Comparison of ENCODE assay signal across 5 cellular contexts in the genomic region with DNA sequence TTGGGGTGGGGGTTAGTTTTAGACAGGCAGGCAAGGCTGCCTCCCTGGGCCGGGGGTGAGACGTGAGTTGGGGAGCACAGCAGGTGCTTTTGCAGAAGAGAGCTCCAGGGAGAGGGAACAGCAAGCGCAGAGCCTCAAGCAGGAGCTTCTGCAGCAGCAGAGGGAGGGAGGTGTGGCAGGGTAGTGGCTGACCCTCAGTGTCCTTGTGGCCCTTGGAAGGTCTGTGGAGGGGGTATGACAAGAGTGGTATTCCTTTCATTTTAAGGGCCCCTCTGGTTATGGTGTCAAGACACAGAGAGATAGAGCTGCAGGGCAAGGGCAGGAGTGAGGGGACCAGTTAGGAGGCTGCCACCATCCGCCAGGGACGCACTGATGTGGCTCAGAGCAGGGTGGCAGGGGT.
"Had no signal": no experiment of that assay in that cellular context is flagged by ENCODE, and none has a peak within 500 bp of the region (broad histone marks: within the 10 kb centered on the region; RNA-seq: fewer than 3 reads in every experiment).

No MANE protein-coding gene starts in this region.

- H3K4me3 ChIP-seq: K562 had no signal

- H3K27ac Mint-ChIP-seq: IgD-negative memory B cell had no signal

- ATAC-seq: HepG2, K562 had no signal

- H3K27ac ChIP-seq: HL-60 had no signal

- H3K27me3 Mint-ChIP-seq: IgD-negative memory B cell had no signal

- H3K4me1 Mint-ChIP-seq: IgD-negative memory B cell had no signal

- H3K9me3 Mint-ChIP-seq: IgD-negative memory B cell had no signal

- DNase-seq: IMR-90 had no signal

- H3K4me3 Mint-ChIP-seq: IgD-negative memory B cell had no signal
